24 cellular contexts compared by ENCODE assay signal in the genomic region with DNA sequence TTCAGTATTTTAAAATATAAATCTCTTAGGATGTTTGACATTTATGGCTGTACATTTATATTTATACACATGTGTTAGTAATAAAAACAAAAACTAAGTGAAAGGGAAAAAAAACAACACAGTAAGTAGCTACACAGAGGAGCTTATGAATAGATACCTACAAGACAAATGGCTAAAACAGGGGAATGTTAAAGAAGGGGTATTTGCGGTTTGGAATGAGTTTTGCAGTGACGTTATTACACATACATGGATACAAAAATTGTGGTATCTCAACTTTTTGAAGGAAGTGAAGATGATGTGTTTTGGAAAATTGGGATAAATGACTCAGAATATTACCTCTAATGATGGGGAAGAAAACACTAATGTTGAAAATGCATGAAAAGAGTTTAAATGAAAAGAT.
"Had no signal": no experiment of that assay in that cellular context is flagged by ENCODE, and none has a peak within 500 bp of the region (broad histone marks: within the 10 kb centered on the region; RNA-seq: fewer than 3 reads in every experiment).

No MANE protein-coding gene starts in this region.

- H3K9me3 ChIP-seq: body of pancreas, heart right ventricle, lower lobe of right lung, neutrophil, ovary, stomach, tibial artery had no signal

- H3K27me3 ChIP-seq: body of pancreas, foreskin keratinocyte, heart right ventricle, neutrophil, ovary, stomach, tibial artery had no signal

- H3K27ac ChIP-seq: body of pancreas, foreskin keratinocyte, heart right ventricle, lower lobe of right lung, neutrophil, ovary, skin epidermis, stomach had no signal

- H3K36me3 ChIP-seq: heart right ventricle, lower lobe of right lung, neutrophil, ovary, stomach, tibial artery had no signal

- DNase-seq: activated CD4-positive, alpha-beta memory T cell treated with anti-CD3 and anti-CD28 coated beads, Interleukin-2, amount 10 ng/mL, durations not matched to agents 7 days and 5 days; activated CD4-positive, alpha-beta T cell treated with anti-CD3 and anti-CD28 coated beads for 1 hour; activated CD4-positive, alpha-beta T cell treated with anti-CD3 and anti-CD28 coated beads, Interleukin-2, amount 10 ng/mL, durations not matched to agents 7 days and 5 days; activated CD8-positive, alpha-beta memory T cell treated with anti-CD3 and anti-CD28 coated beads, Interleukin-2, amount 50 U/mL, for 48 hours; activated naive CD8-positive, alpha-beta T cell treated with anti-CD3 and anti-CD28 coated beads, Interleukin-2, amount 50 U/mL, for 24 hours; activated T-cell treated with anti-CD3 and anti-CD28 coated beads, Interleukin-2, amount 50 U/mL, for 4 hours; body of pancreas; effector CD8-positive, alpha-beta T cell; foreskin keratinocyte; heart right ventricle; kidney glomerular epithelial cell; lower lobe of right lung; mesendoderm; natural killer cell; ovary; retina; stimulated activated CD4-positive, alpha-beta T cell treated with anti-CD3 and anti-CD28 coated beads, Interleukin-15, amount 100 ng/mL, for 24 hours; stimulated activated CD4-positive, alpha-beta T cell treated with anti-CD3 and anti-CD28 coated beads, Interleukin-2, amount 100 ng/mL, for 24 hours; stimulated activated naive B cell treated with anti-CD40 and anti-IgM and Interleukin-4, amounts not matched to agents 10 μg/mL and 1 μg/mL and 100 μg/mL, for 72 hours; stomach; T-helper 2 cell; tibial artery had no signal

- H3K4me1 ChIP-seq: body of pancreas, foreskin keratinocyte, lower lobe of right lung, stomach had no signal

- H3K4me3 ChIP-seq: body of pancreas, heart right ventricle, lower lobe of right lung, ovary, skin epidermis, stomach, tibial artery had no signal
